8 cellular contexts compared by ENCODE assay signal in genomic region chr10:119209050-119209735, GRCh38. TPM values are rescaled to one million over a fixed set of nuclear protein-coding genes. Genes with fewer than 3 reads are reported as not detected.
A peak's percentile ranks its signal among the peaks of the same experiment; 100 is the strongest.
DNase-seq lines count a peak whose midpoint lies in the region; ATAC-seq, FAIRE-seq and TF ChIP-seq lines count a peak whose summit lies in the region.

No MANE protein-coding gene starts in this region.

- no peaks in the 10 kb centered on the region for H3K9me3 Mint-ChIP-seq in activated CD4-positive, alpha-beta memory T cell treated with anti-CD3 and anti-CD28 coated beads, Interleukin-2, amount 10 ng/mL, durations not matched to agents 7 days and 5 days

- no peaks in the 10 kb centered on the region for H3K9me3 ChIP-seq in effector memory CD4-positive, alpha-beta T cell (ENCODE audit: control insufficient read depth, low read length)
- H3K9me3 ChIP-seq in mesenchymal stem cell (ENCODE audit: control insufficient read depth, low read length) = no peaks in the 10 kb centered on the region

- peak overlapping the region in 1 of 2 experiments; percentile 57 for H3K14ac ChIP-seq in mesenchymal stem cell (ENCODE audit: low read length in 2 of 2)

- H3K79me1 ChIP-seq in mesenchymal stem cell (replicated peaks; ENCODE audit: low read length, poor library complexity, severe bottlenecking) = peaks cover 12% of the 10 kb centered on the region

- no peaks in the 10 kb centered on the region for H3K36me3 Mint-ChIP-seq in activated CD4-positive, alpha-beta memory T cell treated with anti-CD3 and anti-CD28 coated beads, Interleukin-2, amount 10 ng/mL, durations not matched to agents 7 days and 5 days (ENCODE audit: low read depth)

- peak overlapping the region; percentile 88 for H4K8ac ChIP-seq in mesenchymal stem cell (ENCODE audit: low read length)

- peak overlapping the region; percentile 80 for H3K27ac Mint-ChIP-seq in activated CD4-positive, alpha-beta memory T cell treated with anti-CD3 and anti-CD28 coated beads, Interleukin-2, amount 10 ng/mL, durations not matched to agents 7 days and 5 days

- H3K18ac ChIP-seq in mesenchymal stem cell (ENCODE audit: low read depth in 1 of 2, low read length in 2 of 2) = peak overlapping the region; percentile 44 to 98

- no peak overlapping the region for H2BK5ac ChIP-seq in mesenchymal stem cell (ENCODE audit: low read depth, low read length, poor library complexity, severe bottlenecking)

- H2AK5ac ChIP-seq in mesenchymal stem cell (ENCODE audit: low read length, severe bottlenecking) = no peak overlapping the region

- peaks cover 24% of the 10 kb centered on the region for H3K4me1 ChIP-seq in effector memory CD4-positive, alpha-beta T cell (ENCODE audit: control insufficient read depth, insufficient read depth, low read length, poor library complexity, severe bottlenecking)
- peaks cover 8% of the 10 kb centered on the region for H3K4me1 ChIP-seq in mesenchymal stem cell (ENCODE audit: control insufficient read depth, insufficient read depth, low read depth, low read length)

- H3K4me3 Mint-ChIP-seq in activated CD4-positive, alpha-beta memory T cell treated with anti-CD3 and anti-CD28 coated beads, Interleukin-2, amount 10 ng/mL, durations not matched to agents 7 days and 5 days = peak overlapping the region; percentile 92

- H3K23ac ChIP-seq in mesenchymal stem cell (ENCODE audit: low read length in 2 of 2) = no peak overlapping the region

- WGBS in mesenchymal stem cell = 10% methylated on average over 13 of the region's 15 CpGs

- peak; percentile 90 for TF ChIP-seq CTCF in GM12864 (IDR thresholded peaks at IDR 0.05; ENCODE audit: low read depth, low read length, missing control alignments)

- ATAC-seq in esophagus mucosa = no peak

- H2BK120ac ChIP-seq in mesenchymal stem cell (ENCODE audit: low read depth, low read length) = peak overlapping the region; percentile 49

- POLR2A ChIA-PET in activated CD4-positive, alpha-beta memory T cell treated with anti-CD3 and anti-CD28 coated beads, Interleukin-2, amount 10 ng/mL, durations not matched to agents 7 days and 5 days (lab: Charles Lee) = interaction anchor here (0.7 to 7.1 kb wide), 9 partner anchors 9 to 333 kb away, joined by 3 to 100 read pairs (median 4); partner anchors contain the start of genes RGS10 and SFXN4

- H2AFZ ChIP-seq in mesenchymal stem cell (ENCODE audit: low read depth, low read length) = no peak overlapping the region

- FAIRE-seq in RCC 7860 (lab: Jason Lieb, UNC) = no peak

- no peak overlapping the region for H2BK15ac ChIP-seq in mesenchymal stem cell (ENCODE audit: low read depth, poor library complexity, severe bottlenecking)

- peak overlapping the region; percentile 100 for H3K4me2 ChIP-seq in mesenchymal stem cell (ENCODE audit: low read length, poor library complexity, severe bottlenecking)

- H3K4me1 Mint-ChIP-seq in activated CD4-positive, alpha-beta memory T cell treated with anti-CD3 and anti-CD28 coated beads, Interleukin-2, amount 10 ng/mL, durations not matched to agents 7 days and 5 days = peaks cover 63% of the 10 kb centered on the region

- no peaks in the 10 kb centered on the region for H3K27me3 Mint-ChIP-seq in activated CD4-positive, alpha-beta memory T cell treated with anti-CD3 and anti-CD28 coated beads, Interleukin-2, amount 10 ng/mL, durations not matched to agents 7 days and 5 days

- peak overlapping the region; percentile 88 for H3K9ac ChIP-seq in mesenchymal stem cell (ENCODE audit: low read length)

- H3K27ac ChIP-seq in effector memory CD4-positive, alpha-beta T cell (ENCODE audit: insufficient read depth, low read length, poor library complexity, severe bottlenecking) = peak overlapping the region; percentile 77
- H3K27ac ChIP-seq in mesenchymal stem cell (ENCODE audit: low read length, poor library complexity, severe bottlenecking) = peak overlapping the region; percentile 59

- no peaks in the 10 kb centered on the region for H3K36me3 ChIP-seq in effector memory CD4-positive, alpha-beta T cell (ENCODE audit: control insufficient read depth, insufficient read depth, low read length)
- H3K36me3 ChIP-seq in mesenchymal stem cell (ENCODE audit: control insufficient read depth in 1 of 2, insufficient read depth in 2 of 2, low read depth in 1 of 2, low read length in 2 of 2) = peaks cover 0 to 2% of the 10 kb centered on the region in 2 experiments

- peak overlapping the region; percentile 89 for H4K91ac ChIP-seq in mesenchymal stem cell (ENCODE audit: low read length)

- DNase-seq in GM12864 (ENCODE audit: low read depth) = no peak
- peak; percentile 15 for DNase-seq in NCI-H1048 (lab: John Stamatoyannopoulos, UW)
- peak; percentile 60 for DNase-seq in activated CD4-positive, alpha-beta memory T cell treated with anti-CD3 and anti-CD28 coated beads, Interleukin-2, amount 10 ng/mL, durations not matched to agents 7 days and 5 days
- peak; percentile 19 to 41 (median 37) for DNase-seq in effector memory CD4-positive, alpha-beta T cell
- DNase-seq in mesenchymal stem cell = peak; percentile 88
- DNase-seq in stimulated activated CD8-positive, alpha-beta memory T cell treated with anti-CD3 and anti-CD28 coated beads, Interleukin-15, amount 100 ng/mL, for 1 hour (ENCODE audit: low read depth) = peak; percentile 39
- no peak for DNase-seq in RCC 7860 (ENCODE audit: low spot score)

- no peaks in the 10 kb centered on the region for H3K27me3 ChIP-seq in effector memory CD4-positive, alpha-beta T cell (replicated peaks; ENCODE audit: control insufficient read depth, insufficient read depth, low read length, poor library complexity, severe bottlenecking)
- H3K27me3 ChIP-seq in mesenchymal stem cell (ENCODE audit: control insufficient read depth in 1 of 2, insufficient read depth in 1 of 2, low read length in 2 of 2) = no peaks in the 10 kb centered on the region

- CTCF ChIA-PET in activated CD4-positive, alpha-beta memory T cell treated with anti-CD3 and anti-CD28 coated beads, Interleukin-2, amount 10 ng/mL, durations not matched to agents 7 days and 5 days (lab: Charles Lee) = interaction anchor here (0.6 to 4.9 kb wide), 38 partner anchors 9 to 517 kb away, joined by 3 to 42 read pairs (median 4); partner anchors contain the start of genes INPP5F and PRDX3

- peak overlapping the region in 1 of 2 experiments; percentile 55 for H3K4ac ChIP-seq in mesenchymal stem cell (ENCODE audit: low read depth in 1 of 2, low read length in 2 of 2)

- peak overlapping the region in 1 of 2 experiments; percentile 23 for H2BK12ac ChIP-seq in mesenchymal stem cell (ENCODE audit: low read length in 2 of 2)

- H3K4me3 ChIP-seq in GM12864 (ENCODE audit: low read depth, low read length) (peak overlapping the region; percentile 78), mesenchymal stem cell (ENCODE audit: insufficient read depth in 1 of 2, low read depth in 1 of 2, low read length in 2 of 2) (peak overlapping the region; percentile 48 to 89)
- peak overlapping the region; percentile 95 for H3K4me3 ChIP-seq in effector memory CD4-positive, alpha-beta T cell (ENCODE audit: insufficient read depth, low read depth, low read length, poor library complexity, severe bottlenecking)

RNA-seq across cellular contexts. Expression of gene GRK5, which starts 1.8 kb away (rescaled TPM):
- total RNA-seq in activated CD4-positive, alpha-beta memory T cell treated with anti-CD3 and anti-CD28 coated beads, Interleukin-2, amount 10 ng/mL, durations not matched to agents 7 days and 5 days = 10 to 100 TPM; 29.8 to 30.6 TPM
- 56.5 TPM for polyA plus RNA-seq in mesenchymal stem cell (2013, experiment 1 of 2)
- 57.3 TPM for polyA plus RNA-seq in mesenchymal stem cell (2013, experiment 2 of 2)
- total RNA-seq in esophagus mucosa = 3.7 TPM

RNA-seq across cellular contexts. Expression of gene PRDX3, which starts 30.6 kb away (rescaled TPM):
- 100 to 1,000 TPM; 115 to 117 TPM for total RNA-seq in activated CD4-positive, alpha-beta memory T cell treated with anti-CD3 and anti-CD28 coated beads, Interleukin-2, amount 10 ng/mL, durations not matched to agents 7 days and 5 days
- 95.8 TPM for polyA plus RNA-seq in mesenchymal stem cell (2013, experiment 1 of 2)
- 97.4 TPM for polyA plus RNA-seq in mesenchymal stem cell (2013, experiment 2 of 2)
- 72.1 TPM for total RNA-seq in esophagus mucosa

RNA-seq across cellular contexts. Expression of gene SFXN4, which starts 43.7 kb away (rescaled TPM):
- total RNA-seq in activated CD4-positive, alpha-beta memory T cell treated with anti-CD3 and anti-CD28 coated beads, Interleukin-2, amount 10 ng/mL, durations not matched to agents 7 days and 5 days = 10 to 100 TPM; 19.6 to 22.6 TPM
- 14.4 TPM for polyA plus RNA-seq in mesenchymal stem cell (2013, experiment 1 of 2)
- 17.1 TPM for polyA plus RNA-seq in mesenchymal stem cell (2013, experiment 2 of 2)
- total RNA-seq in esophagus mucosa = 18.3 TPM

Comparison
In these comparisons a context has a peak if more than half of its experiments do, and no peak if none do; other contexts are left out.
1. DNase-seq: peak in NCI-H1048 (single experiment), activated CD4-positive, alpha-beta memory T cell treated with anti-CD3 and anti-CD28 coated beads, Interleukin-2, amount 10 ng/mL, durations not matched to agents 7 days and 5 days (single experiment), effector memory CD4-positive, alpha-beta T cell (3 of 3), mesenchymal stem cell (single experiment) and stimulated activated CD8-positive, alpha-beta memory T cell treated with anti-CD3 and anti-CD28 coated beads, Interleukin-15, amount 100 ng/mL, for 1 hour (single experiment); none in GM12864 (single experiment) and RCC 7860 (single experiment).
2. Peak in every context shown above with its lines, with median percentiles within 50 percentile points of each other: H3K4me3 ChIP-seq.